ENCODE assay signal across 16 cellular contexts in the genomic region with DNA sequence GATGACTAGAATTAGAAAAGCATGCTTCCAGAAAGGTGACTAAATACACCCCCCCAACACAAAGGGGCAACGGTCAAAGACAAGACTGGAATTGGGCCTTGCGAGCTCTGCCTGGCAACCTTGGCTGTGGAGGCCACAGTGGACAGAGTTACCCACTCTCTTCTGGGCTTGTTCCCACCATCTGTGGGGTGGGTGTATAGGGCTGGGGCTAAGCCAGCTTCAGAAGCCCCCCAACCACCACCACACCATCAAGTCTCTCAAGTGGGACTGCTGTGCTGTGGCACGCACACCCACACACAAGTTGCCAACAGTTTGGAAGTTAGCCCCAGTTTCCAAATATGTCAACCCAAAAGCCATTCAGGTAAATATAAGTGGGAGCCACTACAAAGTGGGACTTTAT. TPM values are rescaled to one million over a fixed set of nuclear protein-coding genes. Genes with fewer than 3 reads are reported as not detected.
DNase-seq lines count a peak whose midpoint lies in the region; ATAC-seq, FAIRE-seq and TF ChIP-seq lines count a peak whose summit lies in the region.
"Had no signal": no experiment of that assay in that cellular context is flagged by ENCODE, and none has a peak within 500 bp of the region (broad histone marks: within the 10 kb centered on the region; RNA-seq: fewer than 3 reads in every experiment).

No MANE protein-coding gene starts in this region.

- peak overlapping the region; percentile 22 for H3K9ac ChIP-seq in keratinocyte (ENCODE audit: control insufficient read depth, extremely low read depth, insufficient read depth, low read length)
- H3K9ac ChIP-seq: GM23248 had no signal

- peaks cover 99% of the 10 kb centered on the region for H3K79me2 ChIP-seq in keratinocyte (ENCODE audit: control insufficient read depth, insufficient read depth, low read length)

- no peak overlapping the region for H3K4me3 Mint-ChIP-seq in activated CD4-positive, alpha-beta T cell treated with anti-CD3 and anti-CD28 coated beads, Interleukin-2, amount 10 ng/mL, durations not matched to agents 24 days and 14 days
- peak overlapping the region; percentile 26 to 41 for H3K4me3 Mint-ChIP-seq in stimulated activated naive CD8-positive, alpha-beta T cell treated with anti-CD3 and anti-CD28 coated beads, Interleukin-15, amount 100 ng/mL, for 72 hours

- H3K27ac ChIP-seq in RWPE2 (ENCODE audit: poor library complexity, severe bottlenecking), result peak overlapping the region; percentile 10
- H3K27ac ChIP-seq in keratinocyte (ENCODE audit: control insufficient read depth, insufficient read depth, low read length), result peak overlapping the region; percentile 29
- H3K27ac ChIP-seq: GM23248, HL-60 had no signal

- H3K36me3 Mint-ChIP-seq in activated CD4-positive, alpha-beta T cell treated with anti-CD3 and anti-CD28 coated beads, Interleukin-2, amount 10 ng/mL, durations not matched to agents 24 days and 14 days (ENCODE audit: low read depth), result peaks cover 55% of the 10 kb centered on the region

- ATAC-seq in RWPE2 (ENCODE audit: low read depth) (no peak), GM18861 (IDR thresholded peaks at IDR 0.05; ENCODE audit: unreplicated experiment) (no peak)
- no peak for ATAC-seq in stimulated activated naive CD8-positive, alpha-beta T cell treated with anti-CD3 and anti-CD28 coated beads, Interleukin-15, amount 100 ng/mL, for 72 hours
- ATAC-seq: PC-3 had no signal

- H3K9me3 Mint-ChIP-seq in activated CD4-positive, alpha-beta T cell treated with anti-CD3 and anti-CD28 coated beads, Interleukin-2, amount 10 ng/mL, durations not matched to agents 24 days and 14 days, result no peaks in the 10 kb centered on the region
- peaks cover 0 to 7% of the 10 kb centered on the region in 2 donors for H3K9me3 Mint-ChIP-seq in stimulated activated naive CD8-positive, alpha-beta T cell treated with anti-CD3 and anti-CD28 coated beads, Interleukin-15, amount 100 ng/mL, for 72 hours

- no peaks in the 10 kb centered on the region for H3K9me3 ChIP-seq in RWPE2 (ENCODE audit: severe bottlenecking)
- peaks cover 2% of the 10 kb centered on the region for H3K9me3 ChIP-seq in keratinocyte (ENCODE audit: control insufficient read depth, low read depth, low read length)

- no peak for DNase-seq in activated CD4-positive, alpha-beta T cell treated with anti-CD3 and anti-CD28 coated beads, Interleukin-2, amount 10 ng/mL, durations not matched to agents 24 days and 14 days
- DNase-seq in activated CD4-positive, alpha-beta T cell treated with anti-CD3 and anti-CD28 coated beads for 48 hours, result no peak
- DNase-seq in RWPE2 (ENCODE audit: low spot score), result no peak
- no peak for DNase-seq in keratinocyte (ENCODE audit: low read depth, low spot score)
- DNase-seq in stimulated activated naive CD8-positive, alpha-beta T cell treated with anti-CD3 and anti-CD28 coated beads, Interleukin-15, amount 100 ng/mL, for 72 hours, result no peak
- DNase-seq in HuH-7 (ENCODE audit: low spot score), result no peak
- DNase-seq in stimulated activated CD4-positive, alpha-beta T cell treated with anti-CD3 and anti-CD28 coated beads, Interleukin-4, amount 100 ng/mL, for 24 hours, result no peak
- DNase-seq: DMS153; GM23248; heart right ventricle; PC-3; stimulated activated CD4-positive, alpha-beta T cell treated with anti-CD3 and anti-CD28 coated beads, Interleukin-2, amount 100 ng/mL, for 24 hours; T-helper 2 cell had no signal

- H3K9me1 ChIP-seq in keratinocyte (ENCODE audit: control insufficient read depth, extremely low read depth, insufficient read depth, low read length), result peaks cover 11% of the 10 kb centered on the region

- dilution Hi-C loops in keratinocyte (cut with MboI; ENCODE audit: extremely low pct_ligation_motif_present, low sequenced_read_pairs), result no loop called here

- TF ChIP-seq CTCF in RWPE2 (IDR thresholded peaks at IDR 0.05; ENCODE audit: poor library complexity, severe bottlenecking) (no peak), keratinocyte (optimal IDR thresholded peaks at IDR 0.05 in 1 of 3, IDR thresholded peaks at IDR 0.05 in 1 of 3, conservative IDR thresholded peaks at IDR 0.05 in 1 of 3; ENCODE audit: extremely low read depth in 1 of 3, insufficient read depth in 2 of 3, low read length in 3 of 3) (no peak)

- no peak overlapping the region for H2AFZ ChIP-seq in keratinocyte (ENCODE audit: control insufficient read depth, low read length)
- H2AFZ ChIP-seq: GM23248 had no signal

- peaks cover 79% of the 10 kb centered on the region for H3K4me1 Mint-ChIP-seq in activated CD4-positive, alpha-beta T cell treated with anti-CD3 and anti-CD28 coated beads, Interleukin-2, amount 10 ng/mL, durations not matched to agents 24 days and 14 days
- peaks cover 97% of the 10 kb centered on the region for H3K4me1 Mint-ChIP-seq in stimulated activated naive CD8-positive, alpha-beta T cell treated with anti-CD3 and anti-CD28 coated beads, Interleukin-15, amount 100 ng/mL, for 72 hours

- no peaks in the 10 kb centered on the region for H3K27me3 Mint-ChIP-seq in activated CD4-positive, alpha-beta T cell treated with anti-CD3 and anti-CD28 coated beads, Interleukin-2, amount 10 ng/mL, durations not matched to agents 24 days and 14 days
- H3K27me3 Mint-ChIP-seq in stimulated activated naive CD8-positive, alpha-beta T cell treated with anti-CD3 and anti-CD28 coated beads, Interleukin-15, amount 100 ng/mL, for 72 hours, result no peaks in the 10 kb centered on the region

- H3K4me2 ChIP-seq in keratinocyte (ENCODE audit: control insufficient read depth, extremely low read depth, insufficient read depth, low read depth, low read length), result peak overlapping the region; percentile 65

- no peak for FAIRE-seq in keratinocyte (lab: Jason Lieb, UNC)

- intact Hi-C loops in activated CD4-positive, alpha-beta T cell treated with anti-CD3 and anti-CD28 coated beads, Interleukin-2, amount 10 ng/mL, durations not matched to agents 24 days and 14 days (cut with micrococcal nuclease), result no loop called here

- peaks cover 63% of the 10 kb centered on the region for H3K4me1 ChIP-seq in RWPE2 (ENCODE audit: insufficient read depth, poor library complexity, severe bottlenecking)
- H3K4me1 ChIP-seq in keratinocyte (ENCODE audit: control insufficient read depth, extremely low read depth, insufficient read depth, low read length), result peaks cover 68% of the 10 kb centered on the region

- peak overlapping the region; percentile 16 for H3K27ac Mint-ChIP-seq in activated CD4-positive, alpha-beta T cell treated with anti-CD3 and anti-CD28 coated beads, Interleukin-2, amount 10 ng/mL, durations not matched to agents 24 days and 14 days
- H3K27ac Mint-ChIP-seq in stimulated activated naive CD8-positive, alpha-beta T cell treated with anti-CD3 and anti-CD28 coated beads, Interleukin-15, amount 100 ng/mL, for 72 hours, result no peak overlapping the region

- H3K4me3 ChIP-seq in RWPE2 (ENCODE audit: severe bottlenecking), result no peak overlapping the region
- H3K4me3 ChIP-seq in keratinocyte (ENCODE audit: control insufficient read depth in 2 of 3, extremely low read depth in 1 of 3, insufficient read depth in 2 of 3, low read depth in 1 of 3, low read length in 3 of 3), result peak overlapping the region in 1 of 3 experiments; percentile 34
- H3K4me3 ChIP-seq: GM23248, lung had no signal

- peaks cover 55% of the 10 kb centered on the region for H3K36me3 ChIP-seq in RWPE2 (ENCODE audit: low read depth)
- H3K36me3 ChIP-seq in keratinocyte (ENCODE audit: control insufficient read depth in 2 of 2, extremely low read depth in 1 of 2, insufficient read depth in 2 of 2, low read length in 2 of 2), result peaks cover 8 to 35% of the 10 kb centered on the region in 2 experiments

- H4K20me1 ChIP-seq in keratinocyte (ENCODE audit: control insufficient read depth, extremely low read depth, insufficient read depth, low read length), result peaks cover 43% of the 10 kb centered on the region

- H3K27me3 ChIP-seq in RWPE2 (ENCODE audit: insufficient read depth, poor library complexity, severe bottlenecking), result no peaks in the 10 kb centered on the region
- no peaks in the 10 kb centered on the region for H3K27me3 ChIP-seq in keratinocyte (ENCODE audit: control insufficient read depth, extremely low read depth, insufficient read depth, low read length)
- H3K27me3 ChIP-seq: heart right ventricle had no signal

RNA-seq across cellular contexts. Expression of a gene that starts 7.8 kb away (rescaled TPM):
- 63.5 and 63.7 TPM in 2 replicates for total RNA-seq in activated CD4-positive, alpha-beta T cell treated with anti-CD3 and anti-CD28 coated beads, Interleukin-2, amount 10 ng/mL, durations not matched to agents 24 days and 14 days
- polyA plus RNA-seq in keratinocyte, result 148 to 209 TPM (median 177 TPM) in 3 replicates
- 270 TPM for polyA plus RNA-seq in keratinocyte (2011; ENCODE audit: low read depth)
- polyA plus RNA-seq in keratinocyte (2011; cell fraction: cytosol; rRNA removed), result 125 and 255 TPM in 2 replicates
- 188 and 209 TPM in 2 replicates for polyA plus RNA-seq in keratinocyte (2011; cell fraction: nucleus; rRNA removed)
- polyA plus RNA-seq in keratinocyte (2012; ENCODE audit: low replicate concordance), result 73.8 and 149 TPM in 2 replicates
- 111 to 217 TPM (median 195 TPM) in 3 replicates for polyA minus RNA-seq in keratinocyte
- polyA minus RNA-seq in keratinocyte (2011; cell fraction: cytosol; rRNA and poly(A)+ RNA removed), result 156 TPM
- polyA minus RNA-seq in keratinocyte (2011; cell fraction: nucleus; rRNA and poly(A)+ RNA removed), result 72.8 and 148 TPM in 2 replicates

RNA-seq across cellular contexts. Expression of a gene that starts 44.1 kb away (rescaled TPM):
- 333 and 336 TPM in 2 replicates for total RNA-seq in activated CD4-positive, alpha-beta T cell treated with anti-CD3 and anti-CD28 coated beads, Interleukin-2, amount 10 ng/mL, durations not matched to agents 24 days and 14 days
- polyA plus RNA-seq in keratinocyte, result 53.1 to 178 TPM (median 74.6 TPM) in 3 replicates
- 162 TPM for polyA plus RNA-seq in keratinocyte (2011; ENCODE audit: low read depth)
- 90.2 and 96.4 TPM in 2 replicates for polyA plus RNA-seq in keratinocyte (2011; cell fraction: cytosol; rRNA removed)
- 71.8 and 126 TPM in 2 replicates for polyA plus RNA-seq in keratinocyte (2011; cell fraction: nucleus; rRNA removed)
- polyA plus RNA-seq in keratinocyte (2012; ENCODE audit: low replicate concordance), result 140 and 399 TPM in 2 replicates
- polyA minus RNA-seq in keratinocyte, result 9.2 to 36.1 TPM (median 10.7 TPM) in 3 replicates
- polyA minus RNA-seq in keratinocyte (2011; cell fraction: cytosol; rRNA and poly(A)+ RNA removed), result 23.8 TPM
- polyA minus RNA-seq in keratinocyte (2011; cell fraction: nucleus; rRNA and poly(A)+ RNA removed), result 17.0 and 32.5 TPM in 2 replicates
